In genomic region chr22:23789121-23789520, GRCh38 we compare ENCODE assay signal across 14 cellular contexts. TPM values are rescaled to one million over a fixed set of nuclear protein-coding genes. Genes with fewer than 3 reads are reported as not detected.
DNase-seq lines count a peak whose midpoint lies in the region; ATAC-seq and TF ChIP-seq lines count a peak whose summit lies in the region.
"Had no signal": no experiment of that assay in that cellular context is flagged by ENCODE, and none has a peak within 500 bp of the region (broad histone marks: within the 10 kb centered on the region; RNA-seq: fewer than 3 reads in every experiment).

No MANE protein-coding gene starts in this region.

- H4K20me1 ChIP-seq in BLaER1 treated with 17β-estradiol and CSF1 and Interleukin-3, amounts not matched to agents 10 nM and 100 nM: peaks cover 60 to 69% (median 65%) of the 10 kb centered on the region in 11 experiments; a peak in 21 of 22 replicates
- H4K20me1 ChIP-seq in GM23338 (replicated peaks; ENCODE audit: insufficient read depth) (peaks cover 34% of the 10 kb centered on the region), OCI-LY3 (ENCODE audit: insufficient read depth, low read length) (peaks cover 44% of the 10 kb centered on the region)

- H3F3A ChIP-seq in GM23338 (replicated peaks; ENCODE audit: low read depth): 0 out of 2 replicates have a peak, but pooled peaks cover 15% of the 10 kb centered on the region

- no peaks in the 10 kb centered on the region for H3K27me3 ChIP-seq in BLaER1 treated with 17β-estradiol and CSF1 and Interleukin-3, amounts not matched to agents 10 nM and 100 nM
- H3K27me3 ChIP-seq in GM23338 (ENCODE audit: insufficient read depth) (no peaks in the 10 kb centered on the region), OCI-LY3 (ENCODE audit: low read depth, low read length) (no peaks in the 10 kb centered on the region)
- H3K27me3 ChIP-seq: colonic mucosa had no signal

- peak overlapping the region; percentile 18 for H3K4me3 Mint-ChIP-seq in GM23338
- H3K4me3 Mint-ChIP-seq in mesothelial cell of epicardium: peak overlapping the region; percentile 80

- H3K4me3 ChIP-seq in BLaER1 treated with 17β-estradiol and CSF1 and Interleukin-3, amounts not matched to agents 10 nM and 100 nM: peak overlapping the region in 2 of 10 experiments; percentile 80 to 83; a peak in 2 of 20 replicates
- H3K4me3 ChIP-seq in GM23338 (no peak overlapping the region; the same call in 1 of the 2 replicates), OCI-LY3 (ENCODE audit: low read length) (no peak overlapping the region)
- H3K4me3 ChIP-seq: colonic mucosa had no signal

- no peak for TF ChIP-seq CTCF in GM23338 (conservative IDR thresholded peaks at IDR 0.05; ENCODE audit: low read depth in 2 of 2)
- no peak for TF ChIP-seq CTCF in OCI-LY3 (IDR thresholded peaks at IDR 0.05; ENCODE audit: low read depth, low read length)
- no peak for TF ChIP-seq CTCF in mesothelial cell of epicardium (IDR thresholded peaks at IDR 0.05; ENCODE audit: unreplicated experiment)

- H3K4me2 ChIP-seq in BLaER1 treated with 17β-estradiol and CSF1 and Interleukin-3, amounts not matched to agents 10 nM and 100 nM: peak overlapping the region; percentile 86 to 96 (median 91)
- H3K4me2 ChIP-seq in GM23338 (peak overlapping the region; percentile 97), OCI-LY3 (ENCODE audit: low read length) (peak overlapping the region; percentile 32)

- no peak overlapping the region for H3K27ac ChIP-seq in BLaER1 treated with 17β-estradiol and CSF1 and Interleukin-3, amounts not matched to agents 10 nM and 100 nM
- H3K27ac ChIP-seq in GM23338 (ENCODE audit: low read depth) (no peak overlapping the region), OCI-LY3 (ENCODE audit: low read length) (peak overlapping the region; percentile 32; the same call in 1 of the 2 replicates)
- H3K27ac ChIP-seq: colonic mucosa had no signal

- peaks cover 30 to 62% (median 56%) of the 10 kb centered on the region in 11 experiments for H3K36me3 ChIP-seq in BLaER1 treated with 17β-estradiol and CSF1 and Interleukin-3, amounts not matched to agents 10 nM and 100 nM
- H3K36me3 ChIP-seq in GM23338 (ENCODE audit: insufficient read depth) (peaks cover 3% of the 10 kb centered on the region; the same call in 1 of the 2 replicates), OCI-LY3 (replicated peaks; ENCODE audit: low read depth, low read length) (peaks cover 30% of the 10 kb centered on the region)

- peaks cover 58% of the 10 kb centered on the region for H3K79me2 ChIP-seq in GM23338 (replicated peaks; ENCODE audit: insufficient read depth)
- peaks cover 62% of the 10 kb centered on the region for H3K79me2 ChIP-seq in OCI-LY3 (ENCODE audit: low read length)

- H2AFZ ChIP-seq in GM23338 (no peak overlapping the region), OCI-LY3 (ENCODE audit: low read depth, low read length) (no peak overlapping the region)

- H3K9me3 ChIP-seq in BLaER1 treated with 17β-estradiol and CSF1 and Interleukin-3, amounts not matched to agents 10 nM and 100 nM (replicated peaks in 1 of 11): no peaks in the 10 kb centered on the region
- no peaks in the 10 kb centered on the region for H3K9me3 ChIP-seq in OCI-LY3 (ENCODE audit: insufficient read depth, low read length)
- H3K9me3 ChIP-seq: colonic mucosa had no signal

- H3K36me3 Mint-ChIP-seq in GM23338 (ENCODE audit: low read depth) (peaks cover 30% of the 10 kb centered on the region), mesothelial cell of epicardium (peaks cover 8% of the 10 kb centered on the region)

- H3K4me1 ChIP-seq in BLaER1 treated with 17β-estradiol and CSF1 and Interleukin-3, amounts not matched to agents 10 nM and 100 nM: peaks cover 43 to 82% (median 77%) of the 10 kb centered on the region in 10 experiments
- peaks cover 27% of the 10 kb centered on the region for H3K4me1 ChIP-seq in GM23338 (ENCODE audit: insufficient read depth)
- H3K4me1 ChIP-seq in OCI-LY3 (ENCODE audit: low read length): peaks cover 44% of the 10 kb centered on the region

- H3K4me1 Mint-ChIP-seq in GM23338 (peaks cover 26% of the 10 kb centered on the region), mesothelial cell of epicardium (peaks cover 48% of the 10 kb centered on the region)

- ATAC-seq in GM23338 (peak; percentile 20), GM21737 (IDR thresholded peaks at IDR 0.05; ENCODE audit: unreplicated experiment) (no peak), HG03159 (IDR thresholded peaks at IDR 0.05; ENCODE audit: unreplicated experiment) (no peak)

- H3K27me3 Mint-ChIP-seq in GM23338 (ENCODE audit: insufficient read depth, low read depth, poor library complexity) (peaks cover 6% of the 10 kb centered on the region), mesothelial cell of epicardium (ENCODE audit: low read depth) (no peaks in the 10 kb centered on the region)

- H3K27ac Mint-ChIP-seq in GM23338 (no peak overlapping the region), mesothelial cell of epicardium (peak overlapping the region; percentile 85)
- H3K27ac Mint-ChIP-seq: activated naive CD4-positive, alpha-beta T cell treated with anti-CD3 and anti-CD28 coated beads for 36 hours had no signal

- H3K9me3 Mint-ChIP-seq in GM23338 (no peaks in the 10 kb centered on the region), mesothelial cell of epicardium (no peaks in the 10 kb centered on the region)
- H3K9me3 Mint-ChIP-seq: activated naive CD4-positive, alpha-beta T cell treated with anti-CD3 and anti-CD28 coated beads for 36 hours had no signal

- DNase-seq in GM23338 (ENCODE audit: low spot score) (peak; percentile 58), mesothelial cell of epicardium (ENCODE audit: low spot score in 2 of 2, unreplicated experiment in 2 of 2) (no peak), MV-4-11 (lab: John Stamatoyannopoulos, UW) (no peak)
- no peak for DNase-seq in activated CD4-positive, CD25-positive, alpha-beta regulatory T cell (lab: John Stamatoyannopoulos, UW)
- DNase-seq: activated CD4-positive, alpha-beta T cell treated with anti-CD3 and anti-CD28 coated beads for 48 hours; activated naive CD4-positive, alpha-beta T cell treated with anti-CD3 and anti-CD28 coated beads for 36 hours; Calu3; colonic mucosa; HCEC 1CT; Kasumi-1 had no signal

- no peaks in the 10 kb centered on the region for H3K9me2 ChIP-seq in GM23338 (ENCODE audit: insufficient read depth)

- H3K9ac ChIP-seq in BLaER1 treated with 17β-estradiol and CSF1 and Interleukin-3, amounts not matched to agents 10 nM and 100 nM: peak overlapping the region in 8 of 11 experiments; percentile 6 to 99 (median 72); a peak in 9 of 22 replicates
- H3K9ac ChIP-seq in OCI-LY3 (ENCODE audit: low read length): no peak overlapping the region

TF ChIP-seq in GM23338, 12 proteins besides CTCF, POLR2A, EP300 and RAD21 (continues in another document):
- TF ChIP-seq POLR2AphosphoS5 (IDR thresholded peaks at IDR 0.05; ENCODE audit: low read depth) (no peak), ZNF114 (CRISPR knock-in tag; IDR thresholded peaks at IDR 0.05) (no peak), EZH2 (IDR thresholded peaks at IDR 0.05; ENCODE audit: low read depth, unreplicated experiment) (no peak), REST (IDR thresholded peaks at IDR 0.05; ENCODE audit: unreplicated experiment) (no peak), ZNF331 (CRISPR knock-in tag; IDR thresholded peaks at IDR 0.05; ENCODE audit: low read depth) (no peak), NANOG (IDR thresholded peaks at IDR 0.05; ENCODE audit: borderline replicate concordance) (no peak)

RNA-seq across cellular contexts. Expression of gene SMARCB1, which starts 2.4 kb away (rescaled TPM):
- 115 and 132 TPM in 2 replicates for total RNA-seq in GM23338 (2014; rRNA removed; shearing (Covaris generic))
- 113 and 114 TPM in 2 replicates for polyA plus RNA-seq in GM23338 (2016; fragmentation: Nextera tagmentation; extraction: Ambion mirVana)
- 182 to 192 TPM (median 184 TPM) in 3 replicates for total RNA-seq in mesothelial cell of epicardium

RNA-seq across cellular contexts. Expression of gene MMP11, which starts 16.5 kb away (rescaled TPM):
- total RNA-seq in GM23338 (2014; rRNA removed; shearing (Covaris generic)): 12.1 and 17.4 TPM in 2 replicates
- 4.9 and 5.3 TPM in 2 replicates for polyA plus RNA-seq in GM23338 (2016; fragmentation: Nextera tagmentation; extraction: Ambion mirVana)
- total RNA-seq in mesothelial cell of epicardium: 510 to 566 TPM (median 528 TPM) in 3 replicates

RNA-seq across cellular contexts. Expression of gene CHCHD10, which starts 21.3 kb away (rescaled TPM):
- total RNA-seq in GM23338 (2014; rRNA removed; shearing (Covaris generic)): 1.2 and 11.4 TPM in 2 replicates
- 101 and 113 TPM in 2 replicates for polyA plus RNA-seq in GM23338 (2016; fragmentation: Nextera tagmentation; extraction: Ambion mirVana)
- total RNA-seq in mesothelial cell of epicardium: 56.6 to 61.9 TPM (median 61.8 TPM) in 3 replicates

RNA-seq across cellular contexts. Expression of gene C22orf15, which starts 26.3 kb away (rescaled TPM):
- total RNA-seq in GM23338 (2014; rRNA removed; shearing (Covaris generic)): 3.6 and 5.7 TPM in 2 replicates
- 9.3 and 10.1 TPM in 2 replicates for polyA plus RNA-seq in GM23338 (2016; fragmentation: Nextera tagmentation; extraction: Ambion mirVana)
- total RNA-seq in mesothelial cell of epicardium: 0.36 to 0.82 TPM (median 0.52 TPM) in 3 replicates
- total RNA-seq: Calu3, colonic mucosa had no signal

RNA-seq across cellular contexts. Expression of gene VPREB3, which starts 34.9 kb away (rescaled TPM):
- total RNA-seq in GM23338 (2014; rRNA removed; shearing (Covaris generic)): not detected in 2 replicates
- polyA plus RNA-seq in GM23338 (2016; fragmentation: Nextera tagmentation; extraction: Ambion mirVana): 1.1 and 2.1 TPM in 2 replicates
- 0.52 TPM in 1 of 3 replicates, not detected in the others for total RNA-seq in mesothelial cell of epicardium
- total RNA-seq: activated naive CD4-positive, alpha-beta T cell treated with anti-CD3 and anti-CD28 coated beads for 36 hours; Calu3 had no signal

Comparison
In these comparisons a context has a peak if more than half of its experiments do, and no peak if none do; other contexts are left out.
1. H3K4me2 ChIP-seq: peak in every context shown above with its lines; median percentile 97 in GM23338; 91 in BLaER1 treated with 17β-estradiol and CSF1 and Interleukin-3, amounts not matched to agents 10 nM and 100 nM; 32 in OCI-LY3.
2. RNA of gene MMP11, which starts 16.5 kb away (total RNA-seq): 510 to 566 TPM in mesothelial cell of epicardium; 12.1 to 17.4 TPM in GM23338; every median in the first group is over 10 times any median in the second.